8 cellular contexts compared by ENCODE assay signal in genomic region chr2:196249860-196250259, GRCh38.
DNase-seq lines count a peak whose midpoint lies in the region; ATAC-seq and TF ChIP-seq lines count a peak whose summit lies in the region.

No MANE protein-coding gene starts in this region.

- peaks cover 46 to 55% (median 55%) of the 10 kb centered on the region in 3 donors for H3K4me1 Mint-ChIP-seq in IgD-negative memory B cell

- 62 to 69% methylated on average over 3 of the region's 3 CpGs for WGBS in esophagus squamous epithelium, 2 donors

- no peaks in the 10 kb centered on the region for H3K36me3 Mint-ChIP-seq in IgD-negative memory B cell

- H3K36me3 ChIP-seq in ascending aorta (no peaks in the 10 kb centered on the region), esophagus squamous epithelium (peaks cover 0 to 9% (median 0%) of the 10 kb centered on the region in 3 donors)

- H3K4me3 Mint-ChIP-seq in IgD-negative memory B cell, result peak overlapping the region in 1 of 4 donors; percentile 81

- DNase-seq in GM03348 (ENCODE audit: low spot score) (peak; percentile 25), ascending aorta (ENCODE audit: low spot score in 2 of 2) (no peak), NCI-H1092 treated with DMSO at 0.1 percent for 48 hours (lab: John Stamatoyannopoulos, UW) (no peak), HEK293T (ENCODE audit: extremely low spot score) (no peak), esophagus squamous epithelium (lab: John Stamatoyannopoulos, UW) (no peak)

- CTCF ChIA-PET in HEK293T (lab: Yijun Ruan, JAX), result no interaction called here

- no peaks in the 10 kb centered on the region for H3K9me3 Mint-ChIP-seq in IgD-negative memory B cell

- intact Hi-C loops in ascending aorta (cut with DNase I) (no loop called here), esophagus squamous epithelium (cut with DNase I) (no loop called here)

- H3K27me3 Mint-ChIP-seq in IgD-negative memory B cell, result no peaks in the 10 kb centered on the region

- H3K27me3 ChIP-seq in ascending aorta, result no peaks in the 10 kb centered on the region
- H3K27me3 ChIP-seq in esophagus squamous epithelium, result no peaks in the 10 kb centered on the region

- H3K27ac ChIP-seq in ascending aorta (peak overlapping the region; percentile 61 to 83), esophagus squamous epithelium (no peak overlapping the region)

- POLR2A ChIA-PET in HEK293T (lab: Yijun Ruan, JAX), result no interaction called here

- peak; percentile 81 for ATAC-seq in GM21528 (IDR thresholded peaks at IDR 0.05; ENCODE audit: low FRiP score, unreplicated experiment)
- ATAC-seq in HG02870 (IDR thresholded peaks at IDR 0.05; ENCODE audit: unreplicated experiment), result no peak

- no peaks in the 10 kb centered on the region for H3K9me3 ChIP-seq in ascending aorta
- no peaks in the 10 kb centered on the region for H3K9me3 ChIP-seq in esophagus squamous epithelium

- TF ChIP-seq CTCF in ascending aorta (IDR thresholded peaks at IDR 0.05) (no peak), esophagus squamous epithelium (IDR thresholded peaks at IDR 0.05) (no peak)

- peak overlapping the region in 2 of 3 donors; percentile 1 to 71 for H3K27ac Mint-ChIP-seq in IgD-negative memory B cell

- H3K4me1 ChIP-seq in ascending aorta (peaks cover 9 to 29% of the 10 kb centered on the region in 2 donors), esophagus squamous epithelium (peaks cover 0 to 20% (median 4%) of the 10 kb centered on the region in 3 donors)

- H3K4me3 ChIP-seq in ascending aorta (no peak overlapping the region), esophagus squamous epithelium (no peak overlapping the region)

- no peak for TF ChIP-seq POLR2A in esophagus squamous epithelium (IDR thresholded peaks at IDR 0.05)

TF ChIP-seq in HEK293T, 16 proteins besides CTCF, POLR2A, EP300 and RAD21:
- TF ChIP-seq FOXA1 (IDR thresholded peaks at IDR 0.05) (no peak), TARDBP (IDR thresholded peaks at IDR 0.05) (no peak), ARNT (IDR thresholded peaks at IDR 0.05) (no peak), BHLHE40 (IDR thresholded peaks at IDR 0.05; ENCODE audit: borderline replicate concordance) (no peak), FOXK2 (IDR thresholded peaks at IDR 0.05) (no peak), HDGF (IDR thresholded peaks at IDR 0.05; ENCODE audit: borderline replicate concordance) (no peak), ZNF384 (IDR thresholded peaks at IDR 0.05) (no peak), L3MBTL2 (conservative IDR thresholded peaks at IDR 0.05) (no peak), FOXM1 (IDR thresholded peaks at IDR 0.05; ENCODE audit: borderline replicate concordance) (no peak), LEF1 (IDR thresholded peaks at IDR 0.05; ENCODE audit: borderline replicate concordance) (no peak)

Comparison
In these comparisons a context has a peak if more than half of its experiments do, and no peak if none do; other contexts are left out.
1. H3K27ac ChIP-seq: peak in ascending aorta (2 of 2); none in esophagus squamous epithelium (0 of 4).